In the genomic region with DNA sequence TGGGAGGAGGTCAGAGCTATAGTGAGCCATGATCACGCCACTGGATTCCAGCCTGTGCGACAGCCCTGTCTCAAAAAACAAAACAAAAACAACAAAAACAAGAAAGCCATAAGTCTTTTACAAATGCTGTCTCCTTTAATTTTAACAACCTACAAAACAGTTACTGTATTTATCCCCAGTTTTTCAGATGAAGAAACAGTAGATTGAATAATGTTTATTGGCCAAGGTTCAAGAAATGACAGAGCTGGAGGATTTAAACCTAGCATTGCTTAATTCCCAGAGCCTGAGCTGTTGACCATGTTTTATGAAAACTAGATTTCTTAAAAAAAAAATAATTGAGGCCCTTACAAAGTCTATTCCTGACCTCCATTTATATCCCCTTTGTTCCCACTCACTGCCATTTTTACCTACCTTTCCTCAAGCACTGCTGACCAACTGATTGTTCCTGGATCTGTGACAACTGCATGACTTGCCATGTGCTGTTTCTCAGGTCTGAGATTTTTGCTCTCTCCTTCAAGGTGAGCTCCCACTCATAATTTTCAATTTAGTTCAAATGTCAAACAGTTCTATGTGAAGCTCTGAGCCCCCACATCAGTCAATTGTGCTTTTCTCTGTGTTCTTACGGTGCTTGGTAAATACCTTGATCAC, we compare ENCODE assay signal across 20 cellular contexts.
DNase-seq lines count a peak whose midpoint lies in the region; ATAC-seq, FAIRE-seq and TF ChIP-seq lines count a peak whose summit lies in the region.
"Had no signal": no experiment of that assay in that cellular context is flagged by ENCODE, and none has a peak within 500 bp of the region (broad histone marks: within the 10 kb centered on the region; RNA-seq: fewer than 3 reads in every experiment).

No MANE protein-coding gene starts in this region.

- intact Hi-C loops in pancreas (cut with DNase I): no loop called here

- H3K4me1 ChIP-seq in GM23338 (ENCODE audit: insufficient read depth) (no peaks in the 10 kb centered on the region), adipocyte (ENCODE audit: control insufficient read depth, insufficient read depth, low read length) (peaks cover 3% of the 10 kb centered on the region), pancreas (no peaks in the 10 kb centered on the region)

- H2AFZ ChIP-seq in GM23338: no peak overlapping the region

- no peak overlapping the region for H3K4me2 ChIP-seq in GM23338

- H4K20me1 ChIP-seq in GM23338 (replicated peaks; ENCODE audit: insufficient read depth): no peaks in the 10 kb centered on the region

- 90% methylated on average over 3 of the region's 3 CpGs for WGBS in pancreas, 2 donors

- no peaks in the 10 kb centered on the region for H3K9me3 Mint-ChIP-seq in GM23338
- H3K9me3 Mint-ChIP-seq: CD4-positive, alpha-beta T cell; H9 had no signal

- TF ChIP-seq CTCF in GM23338 (conservative IDR thresholded peaks at IDR 0.05; ENCODE audit: low read depth in 2 of 2) (no peak), pancreas (IDR thresholded peaks at IDR 0.05) (no peak)

- no peaks in the 10 kb centered on the region for H3K9me3 ChIP-seq in adipocyte (ENCODE audit: control insufficient read depth, low read length)
- H3K9me3 ChIP-seq in pancreas: no peaks in the 10 kb centered on the region

- no peaks in the 10 kb centered on the region for H3K79me2 ChIP-seq in GM23338 (replicated peaks; ENCODE audit: insufficient read depth)

- no peak overlapping the region for H3K9ac ChIP-seq in adipocyte (ENCODE audit: low read length)

- H3F3A ChIP-seq in GM23338 (replicated peaks; ENCODE audit: low read depth): no peaks in the 10 kb centered on the region

- H3K9me2 ChIP-seq in GM23338 (ENCODE audit: insufficient read depth): no peaks in the 10 kb centered on the region; the same call in 1 of the 2 replicates

- no peak overlapping the region for H3K27ac ChIP-seq in GM23338 (ENCODE audit: low read depth)
- H3K27ac ChIP-seq in pancreas: no peak overlapping the region
- H3K27ac ChIP-seq: HL-60 had no signal

- no peaks in the 10 kb centered on the region for H3K4me1 Mint-ChIP-seq in GM23338
- H3K4me1 Mint-ChIP-seq: B cell, H9 had no signal

- DNase-seq in GM23338 (ENCODE audit: low spot score) (no peak), adipocyte (ENCODE audit: low read depth) (peak; percentile 25), iris pigment epithelial cell (ENCODE audit: low read depth) (peak; percentile 26), pancreas (no peak), middle frontal gyrus (ENCODE audit: extremely low spot score, low spot score) (no peak)
- DNase-seq in stimulated activated CD8-positive, alpha-beta memory T cell treated with anti-CD3 and anti-CD28 coated beads, Interleukin-4, amount 100 ng/mL, for 48 hours: no peak
- no peak for DNase-seq in stimulated activated CD4-positive, alpha-beta T cell treated with anti-CD3 and anti-CD28 coated beads, Interleukin-4, amount 100 ng/mL, for 4 hours
- DNase-seq: C1 segment of cervical spinal cord; CD4-positive, alpha-beta T cell; DMS153; DMS79 treated with DMSO at 0.1 percent for 48 hours; EL; GOT3; H9 had no signal

- H3K27me3 ChIP-seq in GM23338 (ENCODE audit: insufficient read depth) (no peaks in the 10 kb centered on the region), adipocyte (replicated peaks; ENCODE audit: control insufficient read depth, insufficient read depth, low read length) (no peaks in the 10 kb centered on the region), pancreas (no peaks in the 10 kb centered on the region)

- peak overlapping the region; percentile 47; the same call in 1 of the 2 replicates for H3K27ac Mint-ChIP-seq in GM23338
- H3K27ac Mint-ChIP-seq: B cell; CD4-positive, alpha-beta T cell had no signal

- H3K36me3 ChIP-seq in GM23338 (ENCODE audit: insufficient read depth) (no peaks in the 10 kb centered on the region), adipocyte (ENCODE audit: control insufficient read depth, insufficient read depth, low read length, severe bottlenecking) (no peaks in the 10 kb centered on the region), pancreas (no peaks in the 10 kb centered on the region)

- no peaks in the 10 kb centered on the region for H3K27me3 Mint-ChIP-seq in GM23338 (ENCODE audit: insufficient read depth, low read depth, poor library complexity)
- H3K27me3 Mint-ChIP-seq: B cell; CD4-positive, alpha-beta T cell had no signal

- no peak for FAIRE-seq in pancreas (lab: Jason Lieb, UNC)
- FAIRE-seq: A204.1, G401.6, GM12891 had no signal

- H3K4me3 ChIP-seq in GM23338 (no peak overlapping the region), adipocyte (ENCODE audit: low read length) (no peak overlapping the region), pancreas (no peak overlapping the region)

- H3K4me3 Mint-ChIP-seq in GM23338: no peak overlapping the region
- H3K4me3 Mint-ChIP-seq: B cell; CD4-positive, alpha-beta T cell; H9 had no signal

- H3K36me3 Mint-ChIP-seq in GM23338 (ENCODE audit: low read depth): no peaks in the 10 kb centered on the region

- ATAC-seq in GM23338 (no peak), pancreas (peak in 3 of 4 donors; percentile 56 to 66 (median 58)), GM21423 (IDR thresholded peaks at IDR 0.05; ENCODE audit: unreplicated experiment) (no peak)

TF ChIP-seq in GM23338, 12 proteins besides CTCF, POLR2A, EP300 and RAD21:
- TF ChIP-seq EZH2phosphoT487 (IDR thresholded peaks at IDR 0.05; ENCODE audit: unreplicated experiment) (no peak), CREB1 (CRISPR knock-in tag; IDR thresholded peaks at IDR 0.05; ENCODE audit: low read depth) (no peak), ZNF114 (CRISPR knock-in tag; IDR thresholded peaks at IDR 0.05) (no peak), ETS1 (IDR thresholded peaks at IDR 0.05) (no peak)
TF ChIP-seq in GM23338: peak in this region for 0.

Comparison
In these comparisons a context has a peak if more than half of its experiments do, and no peak if none do; other contexts are left out.
1. ATAC-seq: peak in pancreas (3 of 4); none in GM23338 (single experiment) and GM21423 (single experiment).
2. DNase-seq: peak in adipocyte (single experiment) and iris pigment epithelial cell (single experiment); none in GM23338 (single experiment), pancreas (0 of 6), middle frontal gyrus (single experiment), stimulated activated CD8-positive, alpha-beta memory T cell treated with anti-CD3 and anti-CD28 coated beads, Interleukin-4, amount 100 ng/mL, for 48 hours (single experiment) and stimulated activated CD4-positive, alpha-beta T cell treated with anti-CD3 and anti-CD28 coated beads, Interleukin-4, amount 100 ng/mL, for 4 hours (0 of 2).